Comparison of ENCODE assay signal across 9 cellular contexts in the genomic region with DNA sequence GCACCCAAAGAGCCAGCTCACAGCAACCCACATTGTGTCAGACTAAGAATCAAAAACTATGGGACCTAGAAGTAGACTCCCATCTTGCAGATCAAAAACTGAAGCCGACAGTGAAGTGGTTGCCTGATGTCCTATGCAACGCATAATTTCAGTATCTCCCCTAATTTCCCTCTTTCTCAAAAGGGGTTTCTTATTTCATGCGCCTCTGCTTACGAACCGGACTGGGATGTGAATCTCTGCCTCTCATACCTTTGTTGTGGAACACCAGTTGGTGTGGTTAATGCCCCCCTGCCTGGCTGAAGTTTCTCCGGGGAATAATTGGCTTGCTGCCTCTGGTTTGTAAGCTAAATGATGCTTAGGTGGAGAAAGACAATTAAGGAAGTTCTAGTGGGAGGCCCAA. TPM values are rescaled to one million over a fixed set of nuclear protein-coding genes. Genes with fewer than 3 reads are reported as not detected.
A peak's percentile ranks its signal among the peaks of the same experiment; 100 is the strongest.
DNase-seq lines count a peak whose midpoint lies in the region; ATAC-seq and TF ChIP-seq lines count a peak whose summit lies in the region.
"Had no signal": no experiment of that assay in that cellular context is flagged by ENCODE, and none has a peak within 500 bp of the region (broad histone marks: within the 10 kb centered on the region; RNA-seq: fewer than 3 reads in every experiment).

No MANE protein-coding gene starts in this region.

- peaks cover 27% of the 10 kb centered on the region for H3K27me3 Mint-ChIP-seq in type B pancreatic cell

- H3K36me3 ChIP-seq in cardiac muscle cell (no peaks in the 10 kb centered on the region), adipocyte (ENCODE audit: control insufficient read depth, insufficient read depth, low read length, severe bottlenecking) (no peaks in the 10 kb centered on the region), muscle layer of colon (ENCODE audit: insufficient read depth, low read length) (no peaks in the 10 kb centered on the region)

- no peak overlapping the region for H3K9ac ChIP-seq in adipocyte (ENCODE audit: low read length)
- H3K9ac ChIP-seq in muscle layer of colon (ENCODE audit: low read length) = no peak overlapping the region

- TF ChIP-seq CTCF in cardiac muscle cell (IDR thresholded peaks at IDR 0.05; ENCODE audit: low read depth, low read length) (no peak), type B pancreatic cell (conservative IDR thresholded peaks at IDR 0.05) (no peak)

- H3K4me3 ChIP-seq in cardiac muscle cell (peak overlapping the region; percentile 44), adipocyte (ENCODE audit: low read length) (peak overlapping the region; percentile 77), muscle layer of colon (ENCODE audit: low read depth in 1 of 2, low read length in 2 of 2) (peak overlapping the region; percentile 55 to 60)

- no peak overlapping the region for H3K27ac ChIP-seq in cardiac muscle cell
- no peak overlapping the region for H3K27ac ChIP-seq in muscle layer of colon (ENCODE audit: low read depth, low read length)

- H3K27me3 ChIP-seq in cardiac muscle cell = no peaks in the 10 kb centered on the region
- peaks cover 16% of the 10 kb centered on the region for H3K27me3 ChIP-seq in adipocyte (replicated peaks; ENCODE audit: control insufficient read depth, insufficient read depth, low read length)
- H3K27me3 ChIP-seq in muscle layer of colon (ENCODE audit: control insufficient read depth in 1 of 2, insufficient read depth in 2 of 2, low read length in 2 of 2) = no peaks in the 10 kb centered on the region

- intact Hi-C loops in Right ventricle myocardium superior (cut with DNase I) = no loop called here

- peaks cover 13% of the 10 kb centered on the region for H3K4me1 ChIP-seq in cardiac muscle cell (ENCODE audit: low read depth)
- no peaks in the 10 kb centered on the region for H3K4me1 ChIP-seq in adipocyte (ENCODE audit: control insufficient read depth, insufficient read depth, low read length)
- peaks cover 24% of the 10 kb centered on the region for H3K4me1 ChIP-seq in muscle layer of colon (ENCODE audit: insufficient read depth, low read length)

- DNase-seq in cardiac muscle cell (ENCODE audit: low read depth in 1 of 2, low spot score in 1 of 2) (no peak), Right ventricle myocardium superior (no peak), adipocyte (ENCODE audit: low read depth) (no peak), type B pancreatic cell (ENCODE audit: extremely low spot score, unreplicated experiment) (peak; percentile 25), NCI-H1105 treated with DMSO at 0.1 percent for 48 hours (lab: John Stamatoyannopoulos, UW) (no peak)
- DNase-seq: activated effector memory CD4-positive, alpha-beta T cell treated with Interleukin-2 at 50 U/mL for 16 hours had no signal

- ATAC-seq in Right ventricle myocardium superior (ENCODE audit: poor library complexity) (no peak), HG03565 (IDR thresholded peaks at IDR 0.05; ENCODE audit: unreplicated experiment) (no peak), GM19328 (IDR thresholded peaks at IDR 0.05; ENCODE audit: unreplicated experiment) (no peak)

- H3K9me3 ChIP-seq in cardiac muscle cell (ENCODE audit: low read depth) (no peaks in the 10 kb centered on the region), adipocyte (ENCODE audit: control insufficient read depth, low read length) (peaks cover 3% of the 10 kb centered on the region), muscle layer of colon (ENCODE audit: low read length) (no peaks in the 10 kb centered on the region)

- H3K36me3 Mint-ChIP-seq in type B pancreatic cell = no peaks in the 10 kb centered on the region

- H3K4me3 Mint-ChIP-seq in type B pancreatic cell = peak overlapping the region; percentile 84

- H3K4me1 Mint-ChIP-seq in type B pancreatic cell (ENCODE audit: unreplicated experiment) = peaks cover 19% of the 10 kb centered on the region

- H3K9me3 Mint-ChIP-seq in type B pancreatic cell = no peaks in the 10 kb centered on the region

- H3K27ac Mint-ChIP-seq in type B pancreatic cell = no peak overlapping the region

RNA-seq across cellular contexts. Expression of a gene that starts 0.5 kb away (rescaled TPM):
- total RNA-seq in cardiac muscle cell (9.3 and 16.3 TPM in 2 replicates), Right ventricle myocardium superior (11.9 TPM), type B pancreatic cell (ENCODE audit: low replicate concordance) (33.2 and 41.4 TPM in 2 replicates)
- 22.0 and 30.2 TPM in 2 replicates for polyA plus RNA-seq in cardiac muscle cell
